In genomic region chr19:1441677-1442438, GRCh38 we compare ENCODE assay signal across 1 cellular context.
TF ChIP-seq lines count a peak whose summit lies in the region.

No MANE protein-coding gene starts in this region.

TF ChIP-seq in WTC11, 78 proteins besides CTCF, POLR2A, EP300 and RAD21 (continued from another document):
- TF ChIP-seq, protein P1, sequence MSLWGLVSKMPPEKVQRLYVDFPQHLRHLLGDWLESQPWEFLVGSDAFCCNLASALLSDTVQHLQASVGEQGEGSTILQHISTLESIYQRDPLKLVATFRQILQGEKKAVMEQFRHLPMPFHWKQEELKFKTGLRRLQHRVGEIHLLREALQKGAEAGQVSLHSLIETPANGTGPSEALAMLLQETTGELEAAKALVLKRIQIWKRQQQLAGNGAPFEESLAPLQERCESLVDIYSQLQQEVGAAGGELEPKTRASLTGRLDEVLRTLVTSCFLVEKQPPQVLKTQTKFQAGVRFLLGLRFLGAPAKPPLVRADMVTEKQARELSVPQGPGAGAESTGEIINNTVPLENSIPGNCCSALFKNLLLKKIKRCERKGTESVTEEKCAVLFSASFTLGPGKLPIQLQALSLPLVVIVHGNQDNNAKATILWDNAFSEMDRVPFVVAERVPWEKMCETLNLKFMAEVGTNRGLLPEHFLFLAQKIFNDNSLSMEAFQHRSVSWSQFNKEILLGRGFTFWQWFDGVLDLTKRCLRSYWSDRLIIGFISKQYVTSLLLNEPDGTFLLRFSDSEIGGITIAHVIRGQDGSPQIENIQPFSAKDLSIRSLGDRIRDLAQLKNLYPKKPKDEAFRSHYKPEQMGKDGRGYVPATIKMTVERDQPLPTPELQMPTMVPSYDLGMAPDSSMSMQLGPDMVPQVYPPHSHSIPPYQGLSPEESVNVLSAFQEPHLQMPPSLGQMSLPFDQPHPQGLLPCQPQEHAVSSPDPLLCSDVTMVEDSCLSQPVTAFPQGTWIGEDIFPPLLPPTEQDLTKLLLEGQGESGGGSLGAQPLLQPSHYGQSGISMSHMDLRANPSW (CRISPR knock-in tag; conservative IDR thresholded peaks at IDR 0.05; ENCODE audit: low read depth) = no peak
- TF ChIP-seq OVOL2 (CRISPR knock-in tag; IDR thresholded peaks at IDR 0.05; ENCODE audit: borderline replicate concordance) = no peak
- TF ChIP-seq EMX1 (CRISPR knock-in tag; IDR thresholded peaks at IDR 0.05) = peak; percentile 46; the same call in 1 of the 2 replicates
- TF ChIP-seq, protein P2, sequence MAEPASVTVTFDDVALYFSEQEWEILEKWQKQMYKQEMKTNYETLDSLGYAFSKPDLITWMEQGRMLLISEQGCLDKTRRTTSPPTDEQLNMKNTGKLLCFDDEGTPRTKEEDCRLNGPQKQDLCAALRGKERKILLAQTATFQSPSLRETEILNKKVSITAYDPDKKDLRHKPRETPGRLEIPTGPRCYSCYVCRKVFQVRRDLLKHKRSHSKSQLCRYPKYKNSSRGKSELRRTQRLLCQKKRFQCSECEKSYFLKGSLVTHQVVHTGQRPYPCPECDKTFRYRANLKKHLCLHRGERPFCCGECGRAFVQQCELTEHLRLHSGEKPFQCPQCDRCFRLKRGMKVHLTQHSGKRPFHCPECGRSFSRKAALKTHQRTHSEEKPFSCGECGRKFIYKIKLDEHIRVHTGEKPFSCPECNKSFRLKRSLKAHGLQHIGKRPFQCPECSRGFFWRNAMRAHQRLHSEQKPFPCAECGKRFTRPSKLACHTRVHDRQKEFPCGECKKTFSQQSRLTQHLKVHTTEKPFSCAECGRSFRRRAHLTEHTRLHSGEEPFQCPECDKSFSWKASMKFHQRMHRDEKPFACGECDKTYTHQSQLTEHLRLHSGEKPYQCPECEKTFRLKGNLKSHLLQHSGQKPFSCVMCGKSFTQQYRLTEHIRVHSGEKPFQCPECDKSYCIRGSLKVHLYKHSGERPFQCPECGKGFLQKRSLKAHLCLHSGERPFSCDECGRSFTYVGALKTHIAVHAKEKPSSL (CRISPR knock-in tag; conservative IDR thresholded peaks at IDR 0.05) = peak; percentile 59; the same call in 1 of the 2 replicates
- no peak for TF ChIP-seq HMGA2 (CRISPR knock-in tag; IDR thresholded peaks at IDR 0.05)
- TF ChIP-seq MLX (CRISPR knock-in tag; IDR thresholded peaks at IDR 0.05) = no peak
- TF ChIP-seq, protein P3, sequence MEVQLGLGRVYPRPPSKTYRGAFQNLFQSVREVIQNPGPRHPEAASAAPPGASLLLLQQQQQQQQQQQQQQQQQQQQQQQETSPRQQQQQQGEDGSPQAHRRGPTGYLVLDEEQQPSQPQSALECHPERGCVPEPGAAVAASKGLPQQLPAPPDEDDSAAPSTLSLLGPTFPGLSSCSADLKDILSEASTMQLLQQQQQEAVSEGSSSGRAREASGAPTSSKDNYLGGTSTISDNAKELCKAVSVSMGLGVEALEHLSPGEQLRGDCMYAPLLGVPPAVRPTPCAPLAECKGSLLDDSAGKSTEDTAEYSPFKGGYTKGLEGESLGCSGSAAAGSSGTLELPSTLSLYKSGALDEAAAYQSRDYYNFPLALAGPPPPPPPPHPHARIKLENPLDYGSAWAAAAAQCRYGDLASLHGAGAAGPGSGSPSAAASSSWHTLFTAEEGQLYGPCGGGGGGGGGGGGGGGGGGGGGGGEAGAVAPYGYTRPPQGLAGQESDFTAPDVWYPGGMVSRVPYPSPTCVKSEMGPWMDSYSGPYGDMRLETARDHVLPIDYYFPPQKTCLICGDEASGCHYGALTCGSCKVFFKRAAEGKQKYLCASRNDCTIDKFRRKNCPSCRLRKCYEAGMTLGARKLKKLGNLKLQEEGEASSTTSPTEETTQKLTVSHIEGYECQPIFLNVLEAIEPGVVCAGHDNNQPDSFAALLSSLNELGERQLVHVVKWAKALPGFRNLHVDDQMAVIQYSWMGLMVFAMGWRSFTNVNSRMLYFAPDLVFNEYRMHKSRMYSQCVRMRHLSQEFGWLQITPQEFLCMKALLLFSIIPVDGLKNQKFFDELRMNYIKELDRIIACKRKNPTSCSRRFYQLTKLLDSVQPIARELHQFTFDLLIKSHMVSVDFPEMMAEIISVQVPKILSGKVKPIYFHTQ (CRISPR knock-in tag; IDR thresholded peaks at IDR 0.05) = no peak
- no peak for TF ChIP-seq TCF7 (CRISPR knock-in tag; IDR thresholded peaks at IDR 0.05; ENCODE audit: low read depth)
- TF ChIP-seq KAT7 (CRISPR knock-in tag; IDR thresholded peaks at IDR 0.05; ENCODE audit: borderline replicate concordance) = no peak
- TF ChIP-seq ZNF317 (CRISPR knock-in tag; IDR thresholded peaks at IDR 0.05; ENCODE audit: borderline replicate concordance, low read depth) = no peak
- no peak for TF ChIP-seq IRF1 (CRISPR knock-in tag; IDR thresholded peaks at IDR 0.05)
- no peak for TF ChIP-seq ERG (CRISPR knock-in tag; IDR thresholded peaks at IDR 0.05)
